In genomic region chr2:200628461-200628860, GRCh38 we compare ENCODE assay signal across 9 cellular contexts. TPM values are rescaled to one million over a fixed set of nuclear protein-coding genes. Genes with fewer than 3 reads are reported as not detected.
DNase-seq lines count a peak whose midpoint lies in the region; ATAC-seq and TF ChIP-seq lines count a peak whose summit lies in the region.
"Not testable (repeated sequence)": the region's sequence is repeated elsewhere in the genome, so short reads cannot be mapped to it uniquely, and the experiment has no call there.
"Had no signal": no experiment of that assay in that cellular context is flagged by ENCODE, and none has a peak within 500 bp of the region (broad histone marks: within the 10 kb centered on the region; RNA-seq: fewer than 3 reads in every experiment).

No MANE protein-coding gene starts in this region.

- H3K4me1 Mint-ChIP-seq in neural crest cell = peaks cover 49% of the 10 kb centered on the region

- ATAC-seq in RWPE2 (ENCODE audit: low read depth) (peak; percentile 59; the same call in 2 of the 3 replicates), foreskin keratinocyte (peak; percentile 77)

- not testable (repeated sequence) for H3K4me3 Mint-ChIP-seq in neural crest cell

- DNase-seq in EL (peak; percentile 51), HT1080 (ENCODE audit: low read depth) (peak; percentile 68), NCI-H2227 (lab: John Stamatoyannopoulos, UW; ENCODE audit: unreplicated experiment) (peak; percentile 16), amniotic epithelial cell (ENCODE audit: low read depth) (peak; percentile 41)
- not testable (repeated sequence) for DNase-seq in RWPE2 (ENCODE audit: low spot score); foreskin keratinocyte; neural crest cell (ENCODE audit: low read depth, low spot score)

- not testable (repeated sequence) for H3K36me3 ChIP-seq in RWPE2 (ENCODE audit: low read depth)

- peaks cover 22% of the 10 kb centered on the region for H3K4me1 ChIP-seq in RWPE2 (ENCODE audit: insufficient read depth, poor library complexity, severe bottlenecking)
- not testable (repeated sequence) for H3K4me1 ChIP-seq in foreskin keratinocyte

- peak overlapping the region; percentile 90 for H3K27ac Mint-ChIP-seq in neural crest cell (ENCODE audit: unreplicated experiment)

- H3K4me3 ChIP-seq in RWPE2 (ENCODE audit: severe bottlenecking) = not testable (repeated sequence)

- H3K27me3 Mint-ChIP-seq in neural crest cell (ENCODE audit: low read depth) = not testable (repeated sequence)

- not testable (repeated sequence) for H3K9me3 Mint-ChIP-seq in neural crest cell

- not testable (repeated sequence) for H3K9me3 ChIP-seq in RWPE2 (ENCODE audit: severe bottlenecking)

- H3K36me3 Mint-ChIP-seq in neural crest cell (ENCODE audit: low read depth) = not testable (repeated sequence)

- not testable (repeated sequence) for H3K27me3 ChIP-seq in RWPE2 (ENCODE audit: insufficient read depth, poor library complexity, severe bottlenecking); foreskin keratinocyte

- H3K27ac ChIP-seq in RWPE2 (ENCODE audit: poor library complexity, severe bottlenecking); foreskin keratinocyte: not testable (repeated sequence)

- TF ChIP-seq CTCF in RWPE2 (IDR thresholded peaks at IDR 0.05; ENCODE audit: poor library complexity, severe bottlenecking); foreskin keratinocyte (conservative IDR thresholded peaks at IDR 0.05); neural crest cell (conservative IDR thresholded peaks at IDR 0.05): not testable (repeated sequence)

RNA-seq across cellular contexts. Expression of gene AOX1, which starts 42.6 kb away (rescaled TPM):
- total RNA-seq in HT1080 (2014; rRNA removed; shearing (Covaris generic)) = 27.6 and 30.8 TPM in 2 replicates
- 21.6 and 22.0 TPM in 2 replicates for polyA plus RNA-seq in HT1080 (2015; cell fraction: cytosol; rRNA removed)
- 25.8 and 26.2 TPM in 2 replicates for polyA plus RNA-seq in HT1080 (2015; cell fraction: nucleus; rRNA removed)
- total RNA-seq in foreskin keratinocyte (7.6 and 16.8 TPM in 2 replicates), neural crest cell (2.8 and 4.3 TPM in 2 replicates)
- 2.6 and 5.3 TPM in 2 replicates for polyA plus RNA-seq in foreskin keratinocyte
- total RNA-seq: T-helper 17 cell had no signal
- polyA plus RNA-seq: IgD-negative memory B cell had no signal
